In the genomic region with DNA sequence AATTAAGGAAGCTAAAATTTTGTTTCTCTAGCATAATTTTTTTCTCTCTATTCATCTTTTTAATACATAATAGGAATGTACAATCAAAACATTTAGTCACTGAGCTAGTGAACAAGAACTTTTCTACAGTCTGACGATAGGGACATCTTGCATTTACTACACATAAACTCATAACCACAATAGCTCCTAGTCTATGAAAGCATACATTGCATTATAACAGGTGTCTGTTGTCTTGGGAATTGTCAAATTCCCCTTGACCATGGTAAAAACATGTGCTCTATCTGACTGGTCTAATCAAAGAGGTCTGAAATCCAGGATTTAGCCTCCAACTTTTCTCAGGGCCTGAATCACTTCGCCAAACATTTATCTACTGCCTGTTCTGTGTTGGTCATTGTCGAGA, we compare ENCODE assay signal across 16 cellular contexts.
A peak's percentile ranks its signal among the peaks of the same experiment; 100 is the strongest.
DNase-seq lines count a peak whose midpoint lies in the region; ATAC-seq and TF ChIP-seq lines count a peak whose summit lies in the region.
"Had no signal": no experiment of that assay in that cellular context is flagged by ENCODE, and none has a peak within 500 bp of the region (broad histone marks: within the 10 kb centered on the region; RNA-seq: fewer than 3 reads in every experiment).

No MANE protein-coding gene starts in this region.

- DNase-seq in HCEC 1CT: peak; percentile 7
- peak; percentile 49 for DNase-seq in fibroblast of peridontal ligament (ENCODE audit: extremely low read depth)
- no peak for DNase-seq in osteoblast (ENCODE audit: insufficient read length, low spot score, missing footprints)
- no peak for DNase-seq in amygdala (lab: John Stamatoyannopoulos, UW)
- DNase-seq: BE2C; C1 segment of cervical spinal cord; CD4-positive, CD25-positive, alpha-beta regulatory T cell; CD8-positive, alpha-beta memory T cell; COR-L47; DMS 273 treated with DMSO at 0.1 percent for 48 hours; DMS53; DND-41; GOT3; H7 had no signal

- H3K27ac ChIP-seq in osteoblast (ENCODE audit: low read depth, low read length): peak overlapping the region; percentile 26

- no peak overlapping the region for H3K4me2 ChIP-seq in osteoblast (ENCODE audit: insufficient read depth, low read length)

- no peaks in the 10 kb centered on the region for H3K27me3 ChIP-seq in osteoblast (ENCODE audit: insufficient read depth, low read length)
- H3K27me3 ChIP-seq: BE2C had no signal

- no peak overlapping the region for H2AFZ ChIP-seq in osteoblast (ENCODE audit: low read length)

- ATAC-seq in GM21381 (IDR thresholded peaks at IDR 0.05; ENCODE audit: unreplicated experiment) (no peak), HG03469 (IDR thresholded peaks at IDR 0.05; ENCODE audit: unreplicated experiment) (no peak)

- no peaks in the 10 kb centered on the region for H3K36me3 ChIP-seq in osteoblast (ENCODE audit: insufficient read depth, low read length)
- H3K36me3 ChIP-seq: BE2C had no signal

- no peak overlapping the region for H3K4me3 ChIP-seq in osteoblast (ENCODE audit: insufficient read depth, low read length)

- no peaks in the 10 kb centered on the region for H3K9me3 ChIP-seq in osteoblast (ENCODE audit: low read depth, low read length)
- H3K9me3 ChIP-seq: BE2C had no signal

- no peak for TF ChIP-seq CTCF in osteoblast (IDR thresholded peaks at IDR 0.05; ENCODE audit: extremely low read depth, low read depth, low read length)

- H3K79me2 ChIP-seq in osteoblast (ENCODE audit: insufficient read depth, low read length): no peaks in the 10 kb centered on the region

- H3K4me1 ChIP-seq in osteoblast (ENCODE audit: insufficient read depth, low read length): peaks cover 36% of the 10 kb centered on the region
- H3K4me1 ChIP-seq: BE2C had no signal

- H4K20me1 ChIP-seq in osteoblast (ENCODE audit: insufficient read depth, low read length): no peaks in the 10 kb centered on the region

Comparison
In these comparisons a context has a peak if more than half of its experiments do, and no peak if none do; other contexts are left out.
1. DNase-seq: peak in HCEC 1CT (single experiment) and fibroblast of peridontal ligament (single experiment); none in osteoblast (single experiment) and amygdala (0 of 56).